In the genomic region with DNA sequence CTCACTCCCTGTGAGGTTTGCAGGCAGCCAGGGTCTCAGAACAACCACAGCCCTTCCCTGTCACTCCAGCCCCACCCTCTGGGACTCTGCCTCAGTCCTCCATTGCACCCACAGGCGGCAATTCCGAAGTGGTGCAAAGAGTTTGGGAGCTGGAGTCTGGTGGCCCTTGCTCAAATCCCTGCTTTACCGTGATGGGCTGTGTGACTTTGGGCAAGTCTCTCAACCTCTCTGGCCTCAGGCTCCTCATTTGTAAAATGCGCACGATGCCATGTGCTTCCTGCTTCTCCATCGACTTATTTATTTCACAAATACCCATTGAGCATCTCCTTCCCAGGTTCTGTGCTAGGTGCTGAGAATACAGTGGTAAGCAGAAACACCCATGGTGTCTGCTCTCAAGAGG, we compare ENCODE assay signal across 16 cellular contexts. TPM values are rescaled to one million over a fixed set of nuclear protein-coding genes. Genes with fewer than 3 reads are reported as not detected.
DNase-seq lines count a peak whose midpoint lies in the region; ATAC-seq, FAIRE-seq and TF ChIP-seq lines count a peak whose summit lies in the region.
"Had no signal": no experiment of that assay in that cellular context is flagged by ENCODE, and none has a peak within 500 bp of the region (broad histone marks: within the 10 kb centered on the region; RNA-seq: fewer than 3 reads in every experiment).

No MANE protein-coding gene starts in this region.

- POLR2A ChIA-PET in HepG2 (lab: Yijun Ruan, JAX), result no interaction called here
- POLR2A ChIA-PET in K562 (lab: Yijun Ruan, JAX), result interaction anchor here (0.7 kb wide), 1 partner anchor 167 kb away, joined by 3 read pairs; no protein-coding TSS in a partner anchor

- 89% methylated on average over 6 of the region's 6 CpGs for WGBS in HepG2 (ENCODE audit: low lambda C conversion rate)
- 77% methylated on average over 4 of the region's 6 CpGs for WGBS in right lobe of liver (ENCODE audit: insufficient coverage, low coverage, low lambda C conversion rate, missing lambda C conversion rate)
- WGBS in K562 (ENCODE audit: insufficient coverage, low coverage, missing lambda C conversion rate), result 14% methylated on average over 6 of the region's 6 CpGs
- WGBS in mesodermal cell (ENCODE audit: insufficient coverage in 2 of 2), 2 experiments, result 72 to 81% methylated on average over 3 of the region's 6 CpGs

- no peaks in the 10 kb centered on the region for H3K9me3 ChIP-seq in HepG2 (ENCODE audit: low read length)
- H3K9me3 ChIP-seq in right lobe of liver, result no peaks in the 10 kb centered on the region
- no peaks in the 10 kb centered on the region for H3K9me3 ChIP-seq in K562 (replicated peaks; ENCODE audit: control insufficient read depth, insufficient read depth, low read depth, low read length)
- no peaks in the 10 kb centered on the region for H3K9me3 ChIP-seq in mesodermal cell (ENCODE audit: control insufficient read depth, low read length)
- H3K9me3 ChIP-seq: BLaER1 had no signal

- H3K9ac ChIP-seq in HepG2 (ENCODE audit: insufficient read depth, low read depth, low read length) (no peak overlapping the region), K562 (ENCODE audit: insufficient read depth in 1 of 2, low read depth in 2 of 2, low read length in 2 of 2) (no peak overlapping the region)
- H3K9ac ChIP-seq: BLaER1, GM23248 had no signal

- in situ Hi-C loops in HepG2 (cut with HindIII; ENCODE audit: extremely low pct_ligation_motif_present, low pct_unique_long_range_greater_than_20kb) (loop anchor here (10.0 kb wide), 1 partner anchor 222 kb away; no protein-coding TSS in a partner anchor), K562 (cut with MboI) (no loop called here)

- H3K27me3 ChIP-seq in HepG2 (ENCODE audit: control insufficient read depth in 1 of 2, insufficient read depth in 2 of 2, low read length in 2 of 2) (no peaks in the 10 kb centered on the region; a peak in 2 of 5 replicates), right lobe of liver (no peaks in the 10 kb centered on the region), K562 (ENCODE audit: control insufficient read depth in 2 of 2, insufficient read depth in 2 of 2, low read length in 2 of 2) (peaks cover 8 to 51% of the 10 kb centered on the region in 2 experiments), foreskin keratinocyte (peaks cover 32% of the 10 kb centered on the region)
- H3K27me3 ChIP-seq: BLaER1 had no signal

- TF ChIP-seq RAD21 in HepG2 (CRISPR knock-in tag; IDR thresholded peaks at IDR 0.05) (no peak), K562 (CRISPR knock-in tag; conservative IDR thresholded peaks at IDR 0.05 in 1 of 2, IDR thresholded peaks at IDR 0.05 in 1 of 2) (no peak)

- TF ChIP-seq EP300 in HepG2 (IDR thresholded peaks at IDR 0.05; ENCODE audit: low read depth in 2 of 2, low read length in 2 of 2) (no peak), HepG2 (CRISPR knock-in tag; IDR thresholded peaks at IDR 0.05; ENCODE audit: borderline replicate concordance) (no peak), K562 (IDR thresholded peaks at IDR 0.05; ENCODE audit: low read length) (no peak)

- H3K4me1 ChIP-seq in HepG2 (ENCODE audit: insufficient read depth, low read length) (peaks cover 96% of the 10 kb centered on the region), right lobe of liver (peaks cover 0 to 30% (median 10%) of the 10 kb centered on the region in 4 donors), K562 (replicated peaks in 1 of 2; ENCODE audit: control insufficient read depth in 2 of 2, insufficient read depth in 2 of 2, low read length in 2 of 2) (no peaks in the 10 kb centered on the region; a peak in 1 of 5 replicates), mesodermal cell (ENCODE audit: control insufficient read depth, insufficient read depth, low read length, poor library complexity, severe bottlenecking) (no peaks in the 10 kb centered on the region), foreskin keratinocyte (no peaks in the 10 kb centered on the region)

- intact Hi-C loops in HepG2 (cut with micrococcal nuclease; ENCODE audit: unreplicated experiment) (no loop called here), right lobe of liver (cut with DNase I) (no loop called here), K562 (cut with micrococcal nuclease) (no loop called here)

- FAIRE-seq in HepG2 (lab: Jason Lieb, UNC) (no peak), K562 (lab: Jason Lieb, UNC) (no peak)
- FAIRE-seq: GM12878, GM19239 had no signal

- DNase-seq in HepG2 (ENCODE audit: low spot score) (no peak), right lobe of liver (no peak), K562 (ENCODE audit: extremely low read depth in 1 of 4, low spot score in 3 of 4) (no peak), foreskin keratinocyte (no peak)
- DNase-seq in stimulated activated naive CD8-positive, alpha-beta T cell treated with anti-CD3 and anti-CD28 coated beads, Interleukin-15, Interleukin-2, amounts not matched to agents 100 U/mL and 50 U/mL, for 24 hours, result no peak
- DNase-seq: Calu3; CD4-positive, alpha-beta memory T cell; DMS79 treated with DMSO at 0.1 percent for 48 hours had no signal

- BruUV-seq in HepG2 (replicated peaks; lab: Mats Ljungman, UMichigan), result no TSS peak
- no TSS peak for BruUV-seq in K562 (replicated peaks; lab: Mats Ljungman, UMichigan)

- ATAC-seq in HepG2 (no peak), right lobe of liver (no peak), K562 (no peak), GM19035 (IDR thresholded peaks at IDR 0.05; ENCODE audit: unreplicated experiment) (no peak), foreskin keratinocyte (no peak)
- ATAC-seq in stimulated activated naive CD8-positive, alpha-beta T cell treated with anti-CD3 and anti-CD28 coated beads, Interleukin-15, Interleukin-2, amounts not matched to agents 100 U/mL and 50 U/mL, for 24 hours, result no peak
- ATAC-seq: GM12878 had no signal

- no peak overlapping the region for H3K4me2 ChIP-seq in HepG2 (ENCODE audit: low read depth, low read length)
- no peak overlapping the region for H3K4me2 ChIP-seq in K562 (ENCODE audit: insufficient read depth, low read length)
- H3K4me2 ChIP-seq: BLaER1 had no signal

- TF ChIP-seq CTCF in HepG2 (CRISPR knock-in tag; IDR thresholded peaks at IDR 0.05), result no peak
- no peak for TF ChIP-seq CTCF in right lobe of liver (IDR thresholded peaks at IDR 0.05)
- TF ChIP-seq CTCF in K562 (IDR thresholded peaks at IDR 0.05 in 2 of 3, conservative IDR thresholded peaks at IDR 0.05 in 1 of 3; ENCODE audit: insufficient read depth in 2 of 3, low read depth in 1 of 3, low read length in 3 of 3), result no peak
- TF ChIP-seq CTCF in foreskin keratinocyte (conservative IDR thresholded peaks at IDR 0.05), result no peak

- H3K27ac ChIP-seq in HepG2 (ENCODE audit: extremely low read length, insufficient read depth, low read length), result no peak overlapping the region
- H3K27ac ChIP-seq in right lobe of liver, result no peak overlapping the region
- no peak overlapping the region for H3K27ac ChIP-seq in K562 (ENCODE audit: extremely low read depth, low read depth, low read length)
- H3K27ac ChIP-seq in mesodermal cell (ENCODE audit: low read depth, low read length, severe bottlenecking), result peak overlapping the region; percentile 53
- H3K27ac ChIP-seq in foreskin keratinocyte, result no peak overlapping the region
- H3K27ac ChIP-seq: 22Rv1, BLaER1, GM23248 had no signal

- H3K4me3 ChIP-seq in HepG2 (replicated peaks in 1 of 3; ENCODE audit: insufficient read depth in 1 of 3, low read depth in 2 of 3, low read length in 3 of 3) (no peak overlapping the region), right lobe of liver (no peak overlapping the region), K562 (no peak overlapping the region), mesodermal cell (ENCODE audit: extremely low read depth, insufficient read depth, low read length, poor library complexity, severe bottlenecking) (no peak overlapping the region)
- H3K4me3 ChIP-seq: BLaER1, GM12878, GM23248 had no signal

- H3K9me1 ChIP-seq in K562 (ENCODE audit: control insufficient read depth, insufficient read depth, low read length), result no peaks in the 10 kb centered on the region

- TF ChIP-seq POLR2A in HepG2 (IDR thresholded peaks at IDR 0.05; ENCODE audit: insufficient read depth in 1 of 2, low read depth in 2 of 2, low read length in 2 of 2) (no peak), right lobe of liver (IDR thresholded peaks at IDR 0.05) (no peak), K562 (conservative IDR thresholded peaks at IDR 0.05) (no peak)

- H3K36me3 ChIP-seq in HepG2 (replicated peaks in 1 of 2; ENCODE audit: control insufficient read depth in 1 of 2, insufficient read depth in 2 of 2, low read length in 2 of 2) (no peaks in the 10 kb centered on the region), right lobe of liver (no peaks in the 10 kb centered on the region), K562 (ENCODE audit: control insufficient read depth, insufficient read depth, low read length) (no peaks in the 10 kb centered on the region), mesodermal cell (ENCODE audit: control insufficient read depth, insufficient read depth, low read length) (no peaks in the 10 kb centered on the region)
- H3K36me3 ChIP-seq: BLaER1 had no signal

- H3K79me2 ChIP-seq in HepG2 (ENCODE audit: insufficient read depth, low read length), result no peaks in the 10 kb centered on the region
- H3K79me2 ChIP-seq in K562 (ENCODE audit: control insufficient read depth, insufficient read depth, low read length), result no peaks in the 10 kb centered on the region

- CTCF ChIA-PET in HepG2 (lab: Yijun Ruan, JAX; ENCODE audit: low intra/inter-chr PET ratio, low total read pairs), result no interaction called here
- CTCF ChIA-PET in K562 (lab: Yijun Ruan, JAX; ENCODE audit: low intra/inter-chr PET ratio), result no interaction called here

- no peaks in the 10 kb centered on the region for H4K20me1 ChIP-seq in HepG2 (ENCODE audit: insufficient read depth, low read length)
- peaks cover 30% of the 10 kb centered on the region for H4K20me1 ChIP-seq in K562 (replicated peaks; ENCODE audit: control insufficient read depth, insufficient read depth, low read length)
- H4K20me1 ChIP-seq: BLaER1 had no signal

- no peak overlapping the region for H2AFZ ChIP-seq in HepG2 (ENCODE audit: low read length)
- no peak overlapping the region for H2AFZ ChIP-seq in K562 (ENCODE audit: low read depth, low read length)
- H2AFZ ChIP-seq: GM23248 had no signal

RNA-seq across cellular contexts. Expression of a gene that starts 7.3 kb away (rescaled TPM):
- total RNA-seq in HepG2 (2016; rRNA removed; fragmentation: Illumina TruSeq; extraction: Trizol), result 1.1 and 1.5 TPM in 2 replicates
- total RNA-seq in HepG2 (2016; cell fraction: cytosol; rRNA removed; fragmentation: Illumina TruSeq; extraction: Trizol; ENCODE audit: low read depth), result 0.30 and 0.35 TPM in 2 replicates
- total RNA-seq in HepG2 (2016; cell fraction: insoluble cytoplasmic fraction; rRNA removed; fragmentation: Illumina TruSeq; extraction: Trizol), result 0.62 and 1.7 TPM in 2 replicates
- total RNA-seq in HepG2 (2016; cell fraction: membrane; rRNA removed; fragmentation: Illumina TruSeq; extraction: Trizol), result 1.3 and 1.6 TPM in 2 replicates
- total RNA-seq in HepG2 (2016; cell fraction: nucleus; rRNA removed; fragmentation: Illumina TruSeq; extraction: Trizol), result 2.9 and 3.0 TPM in 2 replicates
- 2.3 and 4.0 TPM in 2 replicates for polyA plus RNA-seq in HepG2 (2011; rRNA removed)
- 1.5 and 2.5 TPM in 2 replicates for polyA plus RNA-seq in HepG2 (2011; cell fraction: cytosol; rRNA removed)
- 8.9 and 11.7 TPM in 2 replicates for polyA plus RNA-seq in HepG2 (2011; cell fraction: nucleus; rRNA removed)
- polyA plus RNA-seq in HepG2 (2012), result 5.0 and 8.8 TPM in 2 replicates
- 0.29 and 0.54 TPM in 2 replicates for polyA plus RNA-seq in HepG2 (2016; cell fraction: cytosol; fragmentation: Illumina TruSeq; extraction: Trizol; ENCODE audit: low read depth)
- polyA plus RNA-seq in HepG2 (2016; cell fraction: insoluble cytoplasmic fraction; fragmentation: Illumina TruSeq; extraction: Trizol; ENCODE audit: low read depth), result 0.86 and 1.1 TPM in 2 replicates
- polyA plus RNA-seq in HepG2 (2016; cell fraction: membrane; fragmentation: Illumina TruSeq; extraction: Trizol; ENCODE audit: low read depth), result 0.66 and 0.84 TPM in 2 replicates
- polyA plus RNA-seq in HepG2 (2016; cell fraction: nucleus; fragmentation: Illumina TruSeq; extraction: Trizol; ENCODE audit: insufficient read depth, low read depth), result 2.6 and 4.2 TPM in 2 replicates
- polyA minus RNA-seq in HepG2 (2011; rRNA and poly(A)+ RNA removed; ENCODE audit: low replicate concordance), result 5.2 TPM in 1 of 2 replicates, not detected in the other
- 1.8 and 4.1 TPM in 2 replicates for polyA minus RNA-seq in HepG2 (2011; cell fraction: cytosol; rRNA and poly(A)+ RNA removed)
- 9.0 and 11.7 TPM in 2 replicates for polyA minus RNA-seq in HepG2 (2011; cell fraction: nucleus; rRNA and poly(A)+ RNA removed)
- 10 to 100 TPM; 25.9 to 45.1 (median 35.1) TPM for total RNA-seq in right lobe of liver
- total RNA-seq in K562 (2011; cell fraction: chromatin; rRNA removed; ENCODE audit: low replicate concordance), result not detected in 2 replicates
- total RNA-seq in K562 (2011; cell fraction: nucleolus; rRNA removed), result not detected in 2 replicates
- not detected in 2 replicates for total RNA-seq in K562 (2011; cell fraction: nucleoplasm; rRNA removed)
- not detected in 2 replicates for total RNA-seq in K562 (2014; rRNA removed)
- total RNA-seq in K562 (2014; rRNA removed; fragmentation: Illumina TruSeq; extraction: Trizol), result not detected in 2 replicates
- not detected in 2 replicates for total RNA-seq in K562 (2015; rRNA removed; fragmentation: Illumina TruSeq; extraction: Trizol)
- not detected in 2 replicates for total RNA-seq in K562 (2021)
- polyA plus RNA-seq in K562 (2011; rRNA removed), result not detected in 2 replicates
- polyA plus RNA-seq in K562 (2011; cell fraction: cytosol; rRNA removed), result not detected in 2 replicates
- not detected in 2 replicates for polyA plus RNA-seq in K562 (2011; cell fraction: nucleus; rRNA removed)
- polyA plus RNA-seq in K562 (2012), result 0.01 TPM in 2 replicates
- not detected in 2 replicates for polyA plus RNA-seq in K562 (2014; fragmentation: Illumina TruSeq; extraction: Trizol)
- under 1 TPM in 1 of 2 experiments, not detected in 1; 0.06 TPM for polyA plus RNA-seq in K562 (2014; fragmentation: Nextera tagmentation; extraction: Ambion mirVana)
- not detected in 2 replicates for polyA plus RNA-seq in K562 (2014; rRNA removed)
- polyA minus RNA-seq in K562 (2011; rRNA and poly(A)+ RNA removed), result not detected in 2 replicates
- not detected in 2 replicates for polyA minus RNA-seq in K562 (2011; cell fraction: cytosol; rRNA and poly(A)+ RNA removed)
- under 0.01 TPM in 1 of 2 replicates, not detected in the other for polyA minus RNA-seq in K562 (2011; cell fraction: nucleus; rRNA and poly(A)+ RNA removed)
- 0.66 TPM for polyA plus RNA-seq in mesodermal cell (2013, experiment 1 of 2)
- polyA plus RNA-seq in mesodermal cell (2013, experiment 2 of 2), result 0.35 TPM
- total RNA-seq in foreskin keratinocyte, result not detected in 2 replicates
- polyA plus RNA-seq in foreskin keratinocyte, result not detected in 2 replicates
- total RNA-seq: Calu3; CD4-positive, alpha-beta memory T cell; GM12878; GM23248 had no signal
- polyA plus RNA-seq: CD14-positive monocyte; CD4-positive, alpha-beta memory T cell; GM23248 had no signal

Comparison
In these comparisons a context has a peak if more than half of its experiments do, and no peak if none do; other contexts are left out.
1. RNA of a gene that starts 7.3 kb away (total RNA-seq): 25.9 to 45.1 TPM in right lobe of liver; 0.30 to 3.0 TPM in HepG2, not detected in K562 and not detected in foreskin keratinocyte; every median in the first group is over 4 times any median in the second.